Comparison of ENCODE assay signal across 16 cellular contexts in genomic region chr20:31831771-31832306, GRCh38. TPM values are rescaled to one million over a fixed set of nuclear protein-coding genes. Genes with fewer than 3 reads are reported as not detected.
DNase-seq lines count a peak whose midpoint lies in the region; ATAC-seq, FAIRE-seq and TF ChIP-seq lines count a peak whose summit lies in the region.
"Had no signal": no experiment of that assay in that cellular context is flagged by ENCODE, and none has a peak within 500 bp of the region (broad histone marks: within the 10 kb centered on the region; RNA-seq: fewer than 3 reads in every experiment).

No MANE protein-coding gene starts in this region.

- no peaks in the 10 kb centered on the region; the same call in 1 of the 2 replicates for H3K9me2 ChIP-seq in GM23338 (ENCODE audit: insufficient read depth)

- H3K36me3 ChIP-seq in GM23338 (ENCODE audit: insufficient read depth) (no peaks in the 10 kb centered on the region), IMR-90 (ENCODE audit: control insufficient read depth, insufficient read depth, low read length) (no peaks in the 10 kb centered on the region), neuronal stem cell (replicated peaks in 1 of 2; ENCODE audit: control insufficient read depth in 2 of 2, insufficient read depth in 2 of 2, low read length in 2 of 2) (no peaks in the 10 kb centered on the region), smooth muscle cell (ENCODE audit: low read depth) (no peaks in the 10 kb centered on the region), small intestine (ENCODE audit: control insufficient read depth in 2 of 2, insufficient read depth in 2 of 2, low read length in 2 of 2) (no peaks in the 10 kb centered on the region)

- TF ChIP-seq CTCF in GM23338 (conservative IDR thresholded peaks at IDR 0.05; ENCODE audit: low read depth in 2 of 2) = no peak
- TF ChIP-seq CTCF in IMR-90 (conservative IDR thresholded peaks at IDR 0.05; ENCODE audit: low read depth, low read length) = no peak
- TF ChIP-seq CTCF in smooth muscle cell (IDR thresholded peaks at IDR 0.05; ENCODE audit: borderline replicate concordance, insufficient read depth, poor library complexity, severe bottlenecking) = peak; percentile 1

- H4K8ac ChIP-seq in IMR-90 (ENCODE audit: low read depth in 2 of 2, low read length in 2 of 2) (no peak overlapping the region), neuronal stem cell (ENCODE audit: low read depth, low read length) (no peak overlapping the region)

- DNase-seq in GM23338 (ENCODE audit: low spot score) (no peak), IMR-90 (no peak), neuronal stem cell (ENCODE audit: low spot score) (no peak), smooth muscle cell (lab: John Stamatoyannopoulos, UW; ENCODE audit: unreplicated experiment) (no peak), NCI-H2196 (lab: John Stamatoyannopoulos, UW; ENCODE audit: unreplicated experiment) (no peak), DMS 273 treated with DMSO at 0.1 percent for 48 hours (lab: John Stamatoyannopoulos, UW) (no peak), small intestine (no peak)
- DNase-seq: CD8-positive, alpha-beta T cell; COR-L47; GF-D8 had no signal

- POLR2A ChIA-PET in IMR-90 (lab: Charles Lee; ENCODE audit: unreplicated experiment) = no interaction called here

- ATAC-seq in GM23338 (no peak), IMR-90 (ENCODE audit: low read depth) (no peak)
- ATAC-seq: A549; CD8-positive, alpha-beta T cell; HCT116 had no signal

- no peak overlapping the region for H2BK20ac ChIP-seq in IMR-90 (ENCODE audit: low read depth, low read length)

- in situ Hi-C loops in IMR-90 (cut with MboI; ENCODE audit: low sequenced_read_pairs) = loop anchor here (25.0 kb wide), 2 partner anchors 655 to 830 kb away; partner anchors contain the start of gene C20orf203

- peak overlapping the region; percentile 16 for H2AK9ac ChIP-seq in IMR-90 (replicated peaks; ENCODE audit: low read depth, low read length, poor library complexity)

- TF ChIP-seq RAD21 in IMR-90 (IDR thresholded peaks at IDR 0.05; ENCODE audit: low read length) = no peak

- peaks cover 6% of the 10 kb centered on the region for H3K4me1 Mint-ChIP-seq in GM23338
- H3K4me1 Mint-ChIP-seq: CD14-positive monocyte had no signal

- peaks cover 15% of the 10 kb centered on the region for H3K9me3 Mint-ChIP-seq in GM23338
- H3K9me3 Mint-ChIP-seq: CD8-positive, alpha-beta T cell had no signal

- no peaks in the 10 kb centered on the region for H3K27me3 ChIP-seq in GM23338 (ENCODE audit: insufficient read depth)
- H3K27me3 ChIP-seq in IMR-90 (ENCODE audit: control insufficient read depth, insufficient read depth, low read length) = peaks cover 8% of the 10 kb centered on the region
- no peaks in the 10 kb centered on the region for H3K27me3 ChIP-seq in neuronal stem cell (ENCODE audit: control insufficient read depth in 3 of 3, insufficient read depth in 3 of 3, low read depth in 1 of 3, low read length in 3 of 3)
- no peaks in the 10 kb centered on the region for H3K27me3 ChIP-seq in smooth muscle cell (ENCODE audit: low read depth)
- H3K27me3 ChIP-seq in small intestine (ENCODE audit: control insufficient read depth in 2 of 2, insufficient read depth in 2 of 2, low read length in 2 of 2) = no peaks in the 10 kb centered on the region

- peaks cover 22% of the 10 kb centered on the region for H3K27me3 Mint-ChIP-seq in GM23338 (ENCODE audit: insufficient read depth, low read depth, poor library complexity)

- H3K4ac ChIP-seq in IMR-90 (ENCODE audit: low read depth, low read length) (no peak overlapping the region), neuronal stem cell (ENCODE audit: low read length) (no peak overlapping the region)

- H2BK15ac ChIP-seq in IMR-90 (ENCODE audit: low read depth, low read length) (no peak overlapping the region), neuronal stem cell (ENCODE audit: low read length) (peak overlapping the region; percentile 88)

- H3K9ac ChIP-seq in IMR-90 (ENCODE audit: low read depth, low read length) (no peak overlapping the region), neuronal stem cell (ENCODE audit: low read depth, low read length, poor library complexity) (no peak overlapping the region), smooth muscle cell (ENCODE audit: low read depth) (no peak overlapping the region)

- H3K27ac ChIP-seq in GM23338 (ENCODE audit: low read depth) = no peak overlapping the region
- H3K27ac ChIP-seq in IMR-90 (ENCODE audit: insufficient read depth, low read length) = no peak overlapping the region
- H3K27ac ChIP-seq in neuronal stem cell (replicated peaks; ENCODE audit: low read length) = no peak overlapping the region
- H3K27ac ChIP-seq in smooth muscle cell (ENCODE audit: low read depth) = no peak overlapping the region
- no peak overlapping the region for H3K27ac ChIP-seq in small intestine (ENCODE audit: low read depth in 1 of 2, low read length in 1 of 2)
- H3K27ac ChIP-seq: HL-60 had no signal

- FAIRE-seq in small intestine (lab: Jason Lieb, UNC) = no peak
- FAIRE-seq: A549, D721Med had no signal

- H3K4me3 ChIP-seq in GM23338 (no peak overlapping the region), IMR-90 (ENCODE audit: insufficient read depth, low read depth, low read length) (no peak overlapping the region), neuronal stem cell (ENCODE audit: low read length in 2 of 2) (no peak overlapping the region), smooth muscle cell (no peak overlapping the region), small intestine (ENCODE audit: low read depth in 1 of 2, low read length in 2 of 2) (no peak overlapping the region)
- H3K4me3 ChIP-seq: A549 had no signal

- no peak overlapping the region for H3K56ac ChIP-seq in IMR-90 (ENCODE audit: extremely low read depth, insufficient read depth, low read length)

- peak overlapping the region; percentile 93 for H2BK12ac ChIP-seq in neuronal stem cell (ENCODE audit: low read length)

- no peaks in the 10 kb centered on the region; the same call in 1 of the 2 replicates for H3K4me1 ChIP-seq in GM23338 (ENCODE audit: insufficient read depth)
- H3K4me1 ChIP-seq in IMR-90 (ENCODE audit: control insufficient read depth, insufficient read depth, low read length) = peaks cover 8% of the 10 kb centered on the region
- peaks cover 7 to 19% of the 10 kb centered on the region in 2 donors for H3K4me1 ChIP-seq in neuronal stem cell (ENCODE audit: control insufficient read depth in 2 of 2, insufficient read depth in 1 of 2, low read depth in 1 of 2, low read length in 2 of 2)
- H3K4me1 ChIP-seq in smooth muscle cell (ENCODE audit: low read depth) = peaks cover 5% of the 10 kb centered on the region
- H3K4me1 ChIP-seq in small intestine (ENCODE audit: control insufficient read depth in 2 of 2, insufficient read depth in 1 of 2, low read depth in 1 of 2, low read length in 1 of 2) = no peaks in the 10 kb centered on the region

- no peak overlapping the region for H3K4me2 ChIP-seq in GM23338
- H3K4me2 ChIP-seq in IMR-90 (ENCODE audit: low read depth, low read length) = no peak overlapping the region
- no peak overlapping the region for H3K4me2 ChIP-seq in neuronal stem cell (ENCODE audit: insufficient read depth, low read length, poor library complexity, severe bottlenecking)
- H3K4me2 ChIP-seq in smooth muscle cell = no peak overlapping the region
- H3K4me2 ChIP-seq: A549 had no signal

- H3K23ac ChIP-seq in IMR-90 (ENCODE audit: low read depth, low read length) (no peak overlapping the region), neuronal stem cell (ENCODE audit: low read depth, low read length, poor library complexity) (peak overlapping the region; percentile 94)

- 0 out of 4 replicates have a peak, but pooled peaks cover 0 to 1% of the 10 kb centered on the region in 2 experiments for H3K79me1 ChIP-seq in IMR-90 (ENCODE audit: low read depth in 1 of 2, low read length in 2 of 2)
- no peaks in the 10 kb centered on the region for H3K79me1 ChIP-seq in neuronal stem cell (ENCODE audit: low read depth, low read length)

- BruUV-seq in IMR-90 (replicated peaks; lab: Mats Ljungman, UMichigan) = no TSS peak

- no peaks in the 10 kb centered on the region for H3K9me3 ChIP-seq in IMR-90 (ENCODE audit: control insufficient read depth, insufficient read depth, low read length)
- H3K9me3 ChIP-seq in neuronal stem cell (replicated peaks in 1 of 2; ENCODE audit: control insufficient read depth in 2 of 2, insufficient read depth in 1 of 2, low read depth in 1 of 2, low read length in 2 of 2) = no peaks in the 10 kb centered on the region
- no peaks in the 10 kb centered on the region for H3K9me3 ChIP-seq in smooth muscle cell (replicated peaks; ENCODE audit: low read depth)
- H3K9me3 ChIP-seq in small intestine (ENCODE audit: control insufficient read depth, low read depth) = no peaks in the 10 kb centered on the region
- H3K9me3 ChIP-seq: A549 had no signal

- H4K20me1 ChIP-seq in GM23338 (replicated peaks; ENCODE audit: insufficient read depth) (no peaks in the 10 kb centered on the region), IMR-90 (ENCODE audit: insufficient read depth, low read length) (peaks cover 18% of the 10 kb centered on the region), smooth muscle cell (ENCODE audit: low read depth) (no peaks in the 10 kb centered on the region)

- H3K27ac Mint-ChIP-seq in GM23338 = no peak overlapping the region
- H3K27ac Mint-ChIP-seq: CD14-positive monocyte; CD8-positive, alpha-beta T cell had no signal

- H3K4me3 Mint-ChIP-seq in GM23338 = no peak overlapping the region
- H3K4me3 Mint-ChIP-seq: CD14-positive monocyte; CD8-positive, alpha-beta T cell had no signal

- no peak overlapping the region for H4K91ac ChIP-seq in IMR-90 (ENCODE audit: insufficient read depth, low read depth, low read length)
- no peak overlapping the region for H4K91ac ChIP-seq in neuronal stem cell (ENCODE audit: low read depth, low read length, poor library complexity)

- no peak overlapping the region for H4K5ac ChIP-seq in IMR-90 (ENCODE audit: low read depth, low read length)

- CTCF ChIA-PET in IMR-90 (lab: Yijun Ruan, JAX) = no interaction called here

- H3K14ac ChIP-seq in IMR-90 (replicated peaks; ENCODE audit: low read depth, low read length) (no peak overlapping the region), neuronal stem cell (ENCODE audit: low read length) (peak overlapping the region; percentile 74)

- dilution Hi-C loops in IMR-90 (cut with HindIII; ENCODE audit: low sequenced_read_pairs, unreplicated experiment) = no loop called here

- H3K9me1 ChIP-seq in IMR-90 (ENCODE audit: insufficient read depth, low read length) = peaks cover 15% of the 10 kb centered on the region

- H3F3A ChIP-seq in GM23338 (replicated peaks; ENCODE audit: low read depth) = 0 out of 2 replicates have a peak, but pooled peaks cover 4% of the 10 kb centered on the region
- peaks cover 20% of the 10 kb centered on the region for H3F3A ChIP-seq in smooth muscle cell (ENCODE audit: low read depth)

- intact Hi-C loops in IMR-90 (cut with micrococcal nuclease) = no loop called here

- H2BK5ac ChIP-seq in IMR-90 (ENCODE audit: low read depth, low read length, poor library complexity, severe bottlenecking) = no peak overlapping the region
- H2BK5ac ChIP-seq in neuronal stem cell (ENCODE audit: low read length) = peak overlapping the region; percentile 47

- H2BK120ac ChIP-seq in IMR-90 (ENCODE audit: low read depth, low read length) (no peak overlapping the region), neuronal stem cell (ENCODE audit: low read depth, low read length) (no peak overlapping the region)

- no peak for TF ChIP-seq POLR2A in IMR-90 (IDR thresholded peaks at IDR 0.05; ENCODE audit: low read depth, low read length)

- H3K36me3 Mint-ChIP-seq in GM23338 (ENCODE audit: low read depth) = no peaks in the 10 kb centered on the region; the same call in 2 of the 3 replicates
- H3K36me3 Mint-ChIP-seq: CD8-positive, alpha-beta T cell had no signal

- 96% methylated on average over 4 of the region's 17 CpGs; no CpG with 5 or more reads in 1 of the 2 experiments for WGBS in IMR-90 (ENCODE audit: extremely low coverage in 2 of 2, insufficient read length in 1 of 2), 2 experiments
- WGBS in neuronal stem cell (ENCODE audit: extremely low coverage in 2 of 2, insufficient read length in 2 of 2, insufficient replicate concordance in 1 of 2), 2 donors = no CpG with 5 or more reads among the region's 17 CpGs
- 95% methylated on average over 17 of the region's 17 CpGs for WGBS in smooth muscle cell (ENCODE audit: low lambda C conversion rate)
- 73 to 88% (median 84%) methylated on average over 16 to 17 of the region's 17 CpGs for WGBS in small intestine, 3 donors

- H3K79me2 ChIP-seq in GM23338 (replicated peaks; ENCODE audit: insufficient read depth) (no peaks in the 10 kb centered on the region), smooth muscle cell (ENCODE audit: low read depth) (no peaks in the 10 kb centered on the region)

- 0 out of 2 replicates have a peak overlapping the region, but pooled peaks have one; percentile 52 for H2AFZ ChIP-seq in GM23338
- H2AFZ ChIP-seq in IMR-90 (replicated peaks; ENCODE audit: low read length, poor library complexity) = no peak overlapping the region
- H2AFZ ChIP-seq in neuronal stem cell (ENCODE audit: low read length) = no peak overlapping the region
- H2AFZ ChIP-seq in smooth muscle cell (ENCODE audit: low read depth) = no peak overlapping the region

- no peak overlapping the region for H3K18ac ChIP-seq in IMR-90 (ENCODE audit: low read depth, low read length)
- H3K18ac ChIP-seq in neuronal stem cell (ENCODE audit: low read length) = peak overlapping the region; percentile 29

- H2AK5ac ChIP-seq in IMR-90 (ENCODE audit: low read depth, low read length) (no peak overlapping the region), neuronal stem cell (ENCODE audit: low read depth, low read length) (peak overlapping the region; percentile 83)

RNA-seq across cellular contexts. Expression of gene MYLK2, which starts 12.7 kb away (rescaled TPM):
- 0.28 TPM in 1 of 2 replicates, not detected in the other for total RNA-seq in GM23338 (2014; rRNA removed; shearing (Covaris generic))
- polyA plus RNA-seq in GM23338 (2016; fragmentation: Nextera tagmentation; extraction: Ambion mirVana) = 0.21 and 0.23 TPM in 2 replicates
- 0.18 and 0.28 TPM in 2 replicates for total RNA-seq in IMR-90 (2012; rRNA removed)
- 0.19 and 0.27 TPM in 2 replicates for polyA plus RNA-seq in IMR-90 (2012; rRNA removed)
- polyA plus RNA-seq in IMR-90 (2012; cell fraction: cytosol; rRNA removed) = 0.05 and 0.06 TPM in 2 replicates
- 0.58 and 1.3 TPM in 2 replicates for polyA plus RNA-seq in IMR-90 (2012; cell fraction: nucleus; rRNA removed; ENCODE audit: low replicate concordance)
- polyA plus RNA-seq in neuronal stem cell (2013, experiment 1 of 2) = 0.54 TPM
- 0.48 TPM for polyA plus RNA-seq in neuronal stem cell (2013, experiment 2 of 2)
- 0.09 and 0.54 TPM in 2 replicates for total RNA-seq in smooth muscle cell
- polyA plus RNA-seq in smooth muscle cell = 0.22 TPM in 1 of 2 replicates, not detected in the other
- under 1 TPM in 2 of 3 donors, not detected in 1; 0.27 to 0.28 TPM for polyA plus RNA-seq in small intestine
- total RNA-seq: CD8-positive, alpha-beta T cell had no signal
- polyA plus RNA-seq: AG04450, CD14-positive monocyte had no signal

RNA-seq across cellular contexts. Expression of gene FOXS1, which starts 13.6 kb away (rescaled TPM):
- total RNA-seq in GM23338 (2014; rRNA removed; shearing (Covaris generic)) = not detected in 2 replicates
- 0.26 TPM in 1 of 2 replicates, not detected in the other for polyA plus RNA-seq in GM23338 (2016; fragmentation: Nextera tagmentation; extraction: Ambion mirVana)
- not detected in 2 replicates for total RNA-seq in IMR-90 (2012; rRNA removed)
- not detected in 2 replicates for polyA plus RNA-seq in IMR-90 (2012; rRNA removed)
- 0.02 TPM in 1 of 2 replicates, not detected in the other for polyA plus RNA-seq in IMR-90 (2012; cell fraction: cytosol; rRNA removed)
- not detected in 2 replicates for polyA plus RNA-seq in IMR-90 (2012; cell fraction: nucleus; rRNA removed; ENCODE audit: low replicate concordance)
- polyA plus RNA-seq in neuronal stem cell (2013, experiment 1 of 2) = 1.1 TPM
- polyA plus RNA-seq in neuronal stem cell (2013, experiment 2 of 2) = 0.84 TPM
- total RNA-seq in smooth muscle cell = 0.09 and 2.6 TPM in 2 replicates
- polyA plus RNA-seq in smooth muscle cell = 2.1 and 3.3 TPM in 2 replicates
- 1 to 10 TPM in 1 of 3 donors, not detected in 2; 1.2 TPM for polyA plus RNA-seq in small intestine
- total RNA-seq: CD8-positive, alpha-beta T cell had no signal
- polyA plus RNA-seq: AG04450, CD14-positive monocyte had no signal

RNA-seq across cellular contexts. Expression of gene DUSP15, which starts 38.5 kb away (rescaled TPM):
- 2.8 and 5.9 TPM in 2 replicates for total RNA-seq in GM23338 (2014; rRNA removed; shearing (Covaris generic))
- 0.61 and 0.99 TPM in 2 replicates for polyA plus RNA-seq in GM23338 (2016; fragmentation: Nextera tagmentation; extraction: Ambion mirVana)
- total RNA-seq in IMR-90 (2012; rRNA removed) = not detected in 2 replicates
- polyA plus RNA-seq in IMR-90 (2012; rRNA removed) = not detected in 2 replicates
- not detected in 2 replicates for polyA plus RNA-seq in IMR-90 (2012; cell fraction: cytosol; rRNA removed)
- not detected in 2 replicates for polyA plus RNA-seq in IMR-90 (2012; cell fraction: nucleus; rRNA removed; ENCODE audit: low replicate concordance)
- 2.1 TPM for polyA plus RNA-seq in neuronal stem cell (2013, experiment 1 of 2)
- polyA plus RNA-seq in neuronal stem cell (2013, experiment 2 of 2) = 2.1 TPM
- 10.2 and 13.6 TPM in 2 replicates for total RNA-seq in smooth muscle cell
- 3.7 and 6.2 TPM in 2 replicates for polyA plus RNA-seq in smooth muscle cell
- polyA plus RNA-seq in small intestine = 1 to 10 TPM in 2 of 3 donors, not detected in 1; 1.4 to 2.9 TPM
- total RNA-seq: CD8-positive, alpha-beta T cell had no signal
- polyA plus RNA-seq: AG04450, CD14-positive monocyte had no signal

RNA-seq across cellular contexts. Expression of gene TTLL9, which starts 38.6 kb away (rescaled TPM):
- total RNA-seq in GM23338 (2014; rRNA removed; shearing (Covaris generic)) = 0.39 TPM in 1 of 2 replicates, not detected in the other
- polyA plus RNA-seq in GM23338 (2016; fragmentation: Nextera tagmentation; extraction: Ambion mirVana) = not detected in 2 replicates
- not detected in 2 replicates for total RNA-seq in IMR-90 (2012; rRNA removed)
- polyA plus RNA-seq in IMR-90 (2012; rRNA removed) = not detected in 2 replicates
- polyA plus RNA-seq in IMR-90 (2012; cell fraction: cytosol; rRNA removed) = not detected in 2 replicates
- 0.05 TPM in 1 of 2 replicates, not detected in the other for polyA plus RNA-seq in IMR-90 (2012; cell fraction: nucleus; rRNA removed; ENCODE audit: low replicate concordance)
- polyA plus RNA-seq in neuronal stem cell (2013, experiment 1 of 2) = 0.38 TPM
- polyA plus RNA-seq in neuronal stem cell (2013, experiment 2 of 2) = 0.48 TPM
- not detected in 2 replicates for total RNA-seq in smooth muscle cell
- 0.13 and 0.18 TPM in 2 replicates for polyA plus RNA-seq in smooth muscle cell
- under 1 TPM in 1 of 3 donors, not detected in 2; 0.07 TPM for polyA plus RNA-seq in small intestine
- total RNA-seq: CD8-positive, alpha-beta T cell had no signal
- polyA plus RNA-seq: AG04450, CD14-positive monocyte had no signal
